In genomic region chr5:10233011-10233410, GRCh38 we compare ENCODE assay signal across 1 cellular context.
TF ChIP-seq lines count a peak whose summit lies in the region.

No MANE protein-coding gene starts in this region.

TF ChIP-seq in IMR-90, 13 proteins besides CTCF, POLR2A, EP300 and RAD21 (continued from another document):
- TF ChIP-seq MAFK (IDR thresholded peaks at IDR 0.05; ENCODE audit: low read depth, low read length) (no peak), ELK1 (IDR thresholded peaks at IDR 0.05; ENCODE audit: borderline replicate concordance, low read depth, low read length) (no peak), MAZ (IDR thresholded peaks at IDR 0.05; ENCODE audit: borderline replicate concordance, low read depth, low read length) (no peak), MXI1 (IDR thresholded peaks at IDR 0.05; ENCODE audit: borderline replicate concordance, low read depth, low read length) (no peak), NFE2L2 (IDR thresholded peaks at IDR 0.05; ENCODE audit: low read depth, low read length) (no peak), CEBPB (IDR thresholded peaks at IDR 0.05; ENCODE audit: low read depth, low read length) (no peak)
TF ChIP-seq in IMR-90: peak in this region for 0.
